ENCODE assay signal across 9 cellular contexts in genomic region chr1:26887125-26887524, GRCh38. TPM values are rescaled to one million over a fixed set of nuclear protein-coding genes. Genes with fewer than 3 reads are reported as not detected.
A peak's percentile ranks its signal among the peaks of the same experiment; 100 is the strongest.
DNase-seq lines count a peak whose midpoint lies in the region; ATAC-seq and TF ChIP-seq lines count a peak whose summit lies in the region.
"Had no signal": no experiment of that assay in that cellular context is flagged by ENCODE, and none has a peak within 500 bp of the region (broad histone marks: within the 10 kb centered on the region; RNA-seq: fewer than 3 reads in every experiment).

No MANE protein-coding gene starts in this region.

- H3K36me3 ChIP-seq in OCI-LY7 (ENCODE audit: insufficient read depth, low read length) (peaks cover 60% of the 10 kb centered on the region), smooth muscle cell (ENCODE audit: low read depth) (peaks cover 3% of the 10 kb centered on the region)

- 92% methylated on average over 1 of the region's 1 CpG for WGBS in smooth muscle cell (ENCODE audit: low lambda C conversion rate)

- H3K27me3 ChIP-seq in dorsolateral prefrontal cortex (no peaks in the 10 kb centered on the region), smooth muscle cell (ENCODE audit: low read depth) (no peaks in the 10 kb centered on the region)

- peaks cover 14% of the 10 kb centered on the region for H3K4me1 ChIP-seq in OCI-LY7 (ENCODE audit: insufficient read depth, low read length, poor library complexity, severe bottlenecking)
- H3K4me1 ChIP-seq in smooth muscle cell (ENCODE audit: low read depth), result peaks cover 13% of the 10 kb centered on the region

- ATAC-seq in HG03045 (IDR thresholded peaks at IDR 0.05; ENCODE audit: unreplicated experiment) (no peak), HG03108 (IDR thresholded peaks at IDR 0.05; ENCODE audit: unreplicated experiment) (no peak)

- CTCF ChIA-PET in OCI-LY7 (lab: Charles Lee; ENCODE audit: unreplicated experiment), result interaction anchor here (1.0 kb wide), 1 partner anchor 28 kb away, joined by 3 read pairs; no protein-coding TSS in a partner anchor

- H3K4me2 ChIP-seq in OCI-LY7 (ENCODE audit: low read length) (no peak overlapping the region), smooth muscle cell (no peak overlapping the region)

- BruUV-seq in OCI-LY7 (replicated peaks; lab: Mats Ljungman, UMichigan), result no TSS peak

- H3K9me3 ChIP-seq in OCI-LY7 (ENCODE audit: low read length) (no peaks in the 10 kb centered on the region), smooth muscle cell (replicated peaks; ENCODE audit: low read depth) (no peaks in the 10 kb centered on the region)

- H3K27ac Mint-ChIP-seq in activated T-cell treated with anti-CD3 and anti-CD28 coated beads, Interleukin-2, amount 50 U/mL, for 24 hours, result peak overlapping the region; percentile 72

- no peaks in the 10 kb centered on the region for H3K9me3 Mint-ChIP-seq in activated T-cell treated with anti-CD3 and anti-CD28 coated beads, Interleukin-2, amount 50 U/mL, for 24 hours

- H3K27ac ChIP-seq in OCI-LY7 (ENCODE audit: low read depth, low read length, poor library complexity, severe bottlenecking) (no peak overlapping the region), dorsolateral prefrontal cortex (no peak overlapping the region), smooth muscle cell (ENCODE audit: low read depth) (no peak overlapping the region)

- peaks cover 12% of the 10 kb centered on the region for H3K79me2 ChIP-seq in OCI-LY7 (ENCODE audit: insufficient read depth, low read depth, low read length)
- H3K79me2 ChIP-seq in smooth muscle cell (ENCODE audit: low read depth), result peaks cover 25% of the 10 kb centered on the region

- peak overlapping the region; percentile 23 for H3K4me3 Mint-ChIP-seq in activated T-cell treated with anti-CD3 and anti-CD28 coated beads, Interleukin-2, amount 50 U/mL, for 24 hours

- no peak for DNase-seq in activated T-cell treated with anti-CD3 and anti-CD28 coated beads, Interleukin-2, amount 50 U/mL, for 24 hours
- DNase-seq in activated T-cell treated with anti-CD3 and anti-CD28 coated beads, Interleukin-2, amount 50 U/mL, for 48 hours, result no peak
- DNase-seq in OCI-LY7 (ENCODE audit: low spot score), result peak; percentile 58
- DNase-seq in dorsolateral prefrontal cortex, result no peak
- no peak for DNase-seq in smooth muscle cell (lab: John Stamatoyannopoulos, UW; ENCODE audit: unreplicated experiment)
- no peak for DNase-seq in H4 (ENCODE audit: low spot score)

- intact Hi-C loops in OCI-LY7 (cut with micrococcal nuclease; ENCODE audit: unreplicated experiment) (no loop called here), dorsolateral prefrontal cortex (cut with DNase I) (no loop called here)

- peak; percentile 80 for TF ChIP-seq CTCF in OCI-LY7 (conservative IDR thresholded peaks at IDR 0.05; ENCODE audit: low read length)
- TF ChIP-seq CTCF in dorsolateral prefrontal cortex (IDR thresholded peaks at IDR 0.05 in 54 of 56, conservative IDR thresholded peaks at IDR 0.05 in 2 of 56; ENCODE audit: low read depth in 1 of 56, partially characterized antibody in 56 of 56), result peak in 44 of 56 donors; percentile 17 to 56 (median 35)
- peak; percentile 37 for TF ChIP-seq CTCF in smooth muscle cell (IDR thresholded peaks at IDR 0.05; ENCODE audit: borderline replicate concordance, insufficient read depth, poor library complexity, severe bottlenecking)

- H3K4me3 ChIP-seq in OCI-LY7 (ENCODE audit: low read depth, low read length, poor library complexity, severe bottlenecking) (no peak overlapping the region), dorsolateral prefrontal cortex (peak overlapping the region in 1 of 59 donors; percentile 3), smooth muscle cell (no peak overlapping the region)

- H3K27me3 Mint-ChIP-seq in activated T-cell treated with anti-CD3 and anti-CD28 coated beads, Interleukin-2, amount 50 U/mL, for 24 hours, result no peaks in the 10 kb centered on the region

- H3K36me3 Mint-ChIP-seq in activated T-cell treated with anti-CD3 and anti-CD28 coated beads, Interleukin-2, amount 50 U/mL, for 24 hours (ENCODE audit: low read depth), result peaks cover 94% of the 10 kb centered on the region

- POLR2A ChIA-PET in OCI-LY7 (lab: Charles Lee), result interaction anchor here (0.7 to 1.0 kb wide), 2 partner anchors 18 to 98 kb away, joined by 5 to 12 read pairs; no protein-coding TSS in a partner anchor

- H3K9me2 ChIP-seq in OCI-LY7 (ENCODE audit: insufficient read depth, low read length), result no peaks in the 10 kb centered on the region

- no peak overlapping the region for H2AFZ ChIP-seq in OCI-LY7 (ENCODE audit: low read length)
- H2AFZ ChIP-seq in smooth muscle cell (ENCODE audit: low read depth), result no peak overlapping the region

- H3F3A ChIP-seq in smooth muscle cell (ENCODE audit: low read depth), result peaks cover 5% of the 10 kb centered on the region

- peaks cover 7% of the 10 kb centered on the region; the same call in 1 of the 2 replicates for H4K20me1 ChIP-seq in OCI-LY7 (ENCODE audit: insufficient read depth, low read length)
- H4K20me1 ChIP-seq in smooth muscle cell (ENCODE audit: low read depth), result peaks cover 9% of the 10 kb centered on the region

- H3K9ac ChIP-seq in smooth muscle cell (ENCODE audit: low read depth), result no peak overlapping the region

- peaks cover 36% of the 10 kb centered on the region for H3K4me1 Mint-ChIP-seq in activated T-cell treated with anti-CD3 and anti-CD28 coated beads, Interleukin-2, amount 50 U/mL, for 24 hours (ENCODE audit: low read depth)

RNA-seq across cellular contexts. Expression of gene GPN2, which starts 3.0 kb away (rescaled TPM):
- 17.5 and 18.1 TPM in 2 replicates for total RNA-seq in OCI-LY7 (2014; rRNA removed; shearing (Covaris generic))
- total RNA-seq in OCI-LY7 (2022) (43.7 and 46.6 TPM in 2 replicates), dorsolateral prefrontal cortex (10 to 100 TPM; 18.8 to 40.5 (median 26.6) TPM), smooth muscle cell (7.3 and 13.3 TPM in 2 replicates)
- 29.4 and 36.3 TPM in 2 replicates for polyA plus RNA-seq in smooth muscle cell
- total RNA-seq in H4 (2014; rRNA removed; shearing (Covaris generic)), result 13.0 and 14.2 TPM in 2 replicates

RNA-seq across cellular contexts. Expression of gene GPATCH3, which starts 13.1 kb away (rescaled TPM):
- total RNA-seq in OCI-LY7 (2014; rRNA removed; shearing (Covaris generic)), result 9.2 and 13.8 TPM in 2 replicates
- total RNA-seq in OCI-LY7 (2022) (15.2 and 17.4 TPM in 2 replicates), dorsolateral prefrontal cortex (10 to 100 TPM; 11.2 to 24.9 (median 16.6) TPM), smooth muscle cell (5.6 and 7.1 TPM in 2 replicates)
- polyA plus RNA-seq in smooth muscle cell, result 17.4 and 23.6 TPM in 2 replicates
- total RNA-seq in H4 (2014; rRNA removed; shearing (Covaris generic)), result 5.1 and 15.9 TPM in 2 replicates

RNA-seq across cellular contexts. Expression of gene SFN, which starts 24.2 kb away (rescaled TPM):
- total RNA-seq in OCI-LY7 (2014; rRNA removed; shearing (Covaris generic)), result 0.75 and 0.95 TPM in 2 replicates
- total RNA-seq in OCI-LY7 (2022) (1.8 and 3.9 TPM in 2 replicates), dorsolateral prefrontal cortex (10 to 100 TPM in 7 of 120 experiments, 1 to 10 TPM in 46, under 1 TPM in 34, not detected in 33; 0.29 to 70.1 (median 1.3) TPM), smooth muscle cell (62.8 and 110 TPM in 2 replicates)
- 112 and 320 TPM in 2 replicates for polyA plus RNA-seq in smooth muscle cell
- 0.53 and 1.0 TPM in 2 replicates for total RNA-seq in H4 (2014; rRNA removed; shearing (Covaris generic))
- total RNA-seq: glomerular endothelial cell had no signal

RNA-seq across cellular contexts. Expression of gene NR0B2, which starts 26.6 kb away (rescaled TPM):
- not detected in 2 replicates for total RNA-seq in OCI-LY7 (2014; rRNA removed; shearing (Covaris generic))
- total RNA-seq in OCI-LY7 (2022) (not detected in 2 replicates), dorsolateral prefrontal cortex (under 1 TPM in 1 of 120 experiments, not detected in 119; 0.69 TPM), smooth muscle cell (not detected in 2 replicates)
- polyA plus RNA-seq in smooth muscle cell, result not detected in 2 replicates
- total RNA-seq in H4 (2014; rRNA removed; shearing (Covaris generic)), result not detected in 2 replicates
- total RNA-seq: glomerular endothelial cell had no signal

RNA-seq across cellular contexts. Expression of gene NUDC, which starts 34.4 kb away (rescaled TPM):
- 65.7 and 89.3 TPM in 2 replicates for total RNA-seq in OCI-LY7 (2014; rRNA removed; shearing (Covaris generic))
- 96.0 and 106 TPM in 2 replicates for total RNA-seq in OCI-LY7 (2022)
- 100 to 1,000 TPM in 36 of 120 experiments, 10 to 100 TPM in 84; 61.0 to 142 (median 91.8) TPM for total RNA-seq in dorsolateral prefrontal cortex
- total RNA-seq in smooth muscle cell, result 23.9 and 29.3 TPM in 2 replicates
- 122 and 131 TPM in 2 replicates for polyA plus RNA-seq in smooth muscle cell
- total RNA-seq in H4 (2014; rRNA removed; shearing (Covaris generic)), result 44.2 and 55.1 TPM in 2 replicates
